In genomic region chr1:14064649-14065442, GRCh38 we compare ENCODE assay signal across 26 cellular contexts.
A peak's percentile ranks its signal among the peaks of the same experiment; 100 is the strongest.
DNase-seq lines count a peak whose midpoint lies in the region; TF ChIP-seq lines count a peak whose summit lies in the region.
"Had no signal": no experiment of that assay in that cellular context is flagged by ENCODE, and none has a peak within 500 bp of the region (broad histone marks: within the 10 kb centered on the region; RNA-seq: fewer than 3 reads in every experiment).

No MANE protein-coding gene starts in this region.

- H3K27me3 ChIP-seq in neural progenitor cell = no peaks in the 10 kb centered on the region
- H3K27me3 ChIP-seq in esophagus squamous epithelium = peaks cover 0 to 10% (median 0%) of the 10 kb centered on the region in 4 donors
- H3K27me3 ChIP-seq: body of pancreas, gastroesophageal sphincter, ovary, right atrium auricular region, vagina had no signal

- no peak overlapping the region for H2AFZ ChIP-seq in neural progenitor cell (replicated peaks)

- H3K4me1 Mint-ChIP-seq in neural progenitor cell = peaks cover 7% of the 10 kb centered on the region
- H3K4me1 Mint-ChIP-seq: CD4-positive, CD25-positive, alpha-beta regulatory T cell; natural killer cell; stimulated activated memory B cell treated with anti-CD40 and anti-IgM and Interleukin-4, amounts not matched to agents 10 μg/mL and 1 μg/mL and 100 μg/mL, for 72 hours had no signal

- DNase-seq in DMS79 (lab: John Stamatoyannopoulos, UW) (peak; percentile 89), NCI-H1105 treated with DMSO at 0.1 percent for 48 hours (lab: John Stamatoyannopoulos, UW) (peak; percentile 89), neural progenitor cell (ENCODE audit: low spot score) (no peak), LoVo (ENCODE audit: low spot score) (no peak), esophagus squamous epithelium (lab: John Stamatoyannopoulos, UW) (no peak), UCSD-AML1 (lab: John Stamatoyannopoulos, UW; ENCODE audit: unreplicated experiment) (no peak)
- DNase-seq: activated CD4-positive, alpha-beta T cell treated with anti-CD3 and anti-CD28 coated beads for 48 hours; activated T-cell treated with anti-CD3 and anti-CD28 coated beads, Interleukin-2, amount 50 U/mL, for 4 hours; body of pancreas; CD4-positive, CD25-positive, alpha-beta regulatory T cell; effector CD8-positive, alpha-beta T cell; hypothalamus; MV-4-11; natural killer cell; NCI-H2081 treated with DMSO at 0.1 percent for 48 hours; NCI-H69; ovary; SK-N-SH; spleen; stimulated activated CD4-positive, alpha-beta T cell treated with anti-CD3 and anti-CD28 coated beads, Interleukin-4, amount 100 ng/mL, for 1 hour; T-helper 2 cell had no signal

- TF ChIP-seq CTCF in VCaP (conservative IDR thresholded peaks at IDR 0.05) = no peak
- no peak for TF ChIP-seq CTCF in neural progenitor cell (IDR thresholded peaks at IDR 0.05)
- no peak for TF ChIP-seq CTCF in esophagus squamous epithelium (IDR thresholded peaks at IDR 0.05)

- H3K4me3 Mint-ChIP-seq in neural progenitor cell = no peak overlapping the region
- H3K4me3 Mint-ChIP-seq: activated T-cell treated with anti-CD3 and anti-CD28 coated beads, Interleukin-2, amount 50 U/mL, for 4 hours; CD4-positive, CD25-positive, alpha-beta regulatory T cell; natural killer cell; stimulated activated memory B cell treated with anti-CD40 and anti-IgM and Interleukin-4, amounts not matched to agents 10 μg/mL and 1 μg/mL and 100 μg/mL, for 72 hours had no signal

- no peaks in the 10 kb centered on the region for H4K20me1 ChIP-seq in neural progenitor cell (ENCODE audit: low read depth)

- H3K4me3 ChIP-seq in neural progenitor cell (no peak overlapping the region), esophagus squamous epithelium (no peak overlapping the region)
- H3K4me3 ChIP-seq: body of pancreas, gastroesophageal sphincter, ovary, right atrium auricular region, spleen, vagina had no signal

- no peak overlapping the region for H3K4me2 ChIP-seq in neural progenitor cell
- H3K4me2 ChIP-seq: SK-N-SH had no signal

- H3K9me3 ChIP-seq in neural progenitor cell (ENCODE audit: low read depth) (no peaks in the 10 kb centered on the region), esophagus squamous epithelium (no peaks in the 10 kb centered on the region)
- H3K9me3 ChIP-seq: body of pancreas, gastroesophageal sphincter, ovary, right atrium auricular region, SK-N-SH, spleen, vagina had no signal

- 47 to 59% methylated on average over 6 to 11 of the region's 14 CpGs for WGBS in esophagus squamous epithelium, 2 donors

- TF ChIP-seq POLR2A in esophagus squamous epithelium (IDR thresholded peaks at IDR 0.05) = no peak

- H3K9me3 Mint-ChIP-seq in neural progenitor cell = no peaks in the 10 kb centered on the region
- H3K9me3 Mint-ChIP-seq: activated T-cell treated with anti-CD3 and anti-CD28 coated beads, Interleukin-2, amount 50 U/mL, for 4 hours; natural killer cell; stimulated activated memory B cell treated with anti-CD40 and anti-IgM and Interleukin-4, amounts not matched to agents 10 μg/mL and 1 μg/mL and 100 μg/mL, for 72 hours had no signal

- intact Hi-C loops in esophagus squamous epithelium (cut with DNase I) = no loop called here

- H3K36me3 Mint-ChIP-seq in neural progenitor cell = no peaks in the 10 kb centered on the region
- H3K36me3 Mint-ChIP-seq: CD4-positive, CD25-positive, alpha-beta regulatory T cell; natural killer cell; stimulated activated memory B cell treated with anti-CD40 and anti-IgM and Interleukin-4, amounts not matched to agents 10 μg/mL and 1 μg/mL and 100 μg/mL, for 72 hours had no signal

- H3K4me1 ChIP-seq in neural progenitor cell (no peaks in the 10 kb centered on the region), esophagus squamous epithelium (peaks cover 0 to 11% (median 0%) of the 10 kb centered on the region in 3 donors)
- H3K4me1 ChIP-seq: body of pancreas, gastroesophageal sphincter, right atrium auricular region, spleen, vagina had no signal

- H3F3A ChIP-seq in neural progenitor cell (ENCODE audit: low read depth) = no peaks in the 10 kb centered on the region

- no peaks in the 10 kb centered on the region for H3K36me3 ChIP-seq in neural progenitor cell
- H3K36me3 ChIP-seq in esophagus squamous epithelium = no peaks in the 10 kb centered on the region
- H3K36me3 ChIP-seq: gastroesophageal sphincter, ovary, right atrium auricular region, spleen, vagina had no signal

- H3K9ac ChIP-seq in neural progenitor cell = no peak overlapping the region
- H3K9ac ChIP-seq: SK-N-SH had no signal

- H3K27ac ChIP-seq in VCaP (peak overlapping the region; percentile 42), neural progenitor cell (no peak overlapping the region), esophagus squamous epithelium (no peak overlapping the region)
- H3K27ac ChIP-seq: body of pancreas, gastroesophageal sphincter, ovary, right atrium auricular region, spleen, vagina had no signal

- H3K79me2 ChIP-seq in neural progenitor cell (ENCODE audit: low read depth) = no peaks in the 10 kb centered on the region

- H3K27me3 Mint-ChIP-seq in neural progenitor cell (ENCODE audit: insufficient read depth, low read depth) = peaks cover 5% of the 10 kb centered on the region
- H3K27me3 Mint-ChIP-seq: CD4-positive, CD25-positive, alpha-beta regulatory T cell had no signal

- peak overlapping the region; percentile 86 for H3K27ac Mint-ChIP-seq in neural progenitor cell
- H3K27ac Mint-ChIP-seq: CD4-positive, CD25-positive, alpha-beta regulatory T cell; natural killer cell; stimulated activated memory B cell treated with anti-CD40 and anti-IgM and Interleukin-4, amounts not matched to agents 10 μg/mL and 1 μg/mL and 100 μg/mL, for 72 hours had no signal

Comparison
In these comparisons a context has a peak if more than half of its experiments do, and no peak if none do; other contexts are left out.
1. DNase-seq: peak in DMS79 (single experiment) and NCI-H1105 treated with DMSO at 0.1 percent for 48 hours (single experiment); none in neural progenitor cell (single experiment), LoVo (single experiment), esophagus squamous epithelium (single experiment) and UCSD-AML1 (single experiment).